ENCODE assay signal across 17 cellular contexts in the genomic region with DNA sequence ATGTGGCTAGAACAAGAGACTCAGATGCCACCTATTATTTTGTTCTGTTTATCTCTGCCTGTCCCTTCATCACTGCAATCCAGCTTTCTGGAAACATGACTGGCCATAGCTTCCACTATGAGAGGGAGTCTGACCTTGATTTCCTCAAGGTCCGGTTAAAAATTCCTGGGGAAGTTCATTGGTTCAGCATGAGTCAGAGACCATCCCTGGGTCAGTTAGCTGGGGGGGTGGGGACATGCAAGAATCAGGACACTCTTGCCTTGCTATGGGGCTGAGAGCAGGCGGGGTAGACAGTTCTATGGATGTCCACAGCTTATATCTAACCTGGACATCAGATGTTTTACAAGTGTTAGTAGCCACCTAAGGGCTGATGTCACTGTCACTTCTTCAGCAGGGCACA.
DNase-seq lines count a peak whose midpoint lies in the region; ATAC-seq, FAIRE-seq and TF ChIP-seq lines count a peak whose summit lies in the region.
"Had no signal": no experiment of that assay in that cellular context is flagged by ENCODE, and none has a peak within 500 bp of the region (broad histone marks: within the 10 kb centered on the region; RNA-seq: fewer than 3 reads in every experiment).

No MANE protein-coding gene starts in this region.

- DNase-seq in GM04504 (ENCODE audit: low read depth) = peak; percentile 46
- peak; percentile 75 to 77 for DNase-seq in SJSA1 (ENCODE audit: low read depth in 1 of 2, low spot score in 2 of 2)
- peak; percentile 53 for DNase-seq in fibroblast of peridontal ligament (ENCODE audit: extremely low read depth)
- DNase-seq in psoas muscle = no peak
- DNase-seq in iPS-NIHi11 (ENCODE audit: low spot score) = no peak
- no peak for DNase-seq in stimulated activated naive CD4-positive, alpha-beta T cell (lab: John Stamatoyannopoulos, UW)
- no peak for DNase-seq in GM12892 (ENCODE audit: insufficient read length)
- DNase-seq: activated CD4-positive, alpha-beta T cell treated with anti-CD3 and anti-CD28 coated beads, Interleukin-2, amount 10 ng/mL, durations not matched to agents 24 days and 14 days; activated T-cell treated with anti-CD3 and anti-CD28 coated beads, Interleukin-2, amount 50 U/mL, for 48 hours; head of caudate nucleus; left cardiac atrium; NCI-H187; NCI-H69; stimulated activated CD4-positive, alpha-beta T cell treated with anti-CD3 and anti-CD28 coated beads, Interleukin-4, amount 100 ng/mL, for 1 hour; upper lobe of left lung had no signal

- no peak for TF ChIP-seq CTCF in psoas muscle (IDR thresholded peaks at IDR 0.05)

- H3K4me1 ChIP-seq in SJSA1 (replicated peaks) = peaks cover 71% of the 10 kb centered on the region
- H3K4me1 ChIP-seq in psoas muscle = peaks cover 43% of the 10 kb centered on the region
- H3K4me1 ChIP-seq: upper lobe of left lung had no signal

- H3K4me3 ChIP-seq in SJSA1 (no peak overlapping the region), psoas muscle (no peak overlapping the region)
- H3K4me3 ChIP-seq: upper lobe of left lung had no signal

- FAIRE-seq in GM12892 (lab: Jason Lieb, UNC) = no peak
- FAIRE-seq: GM19239 had no signal

- WGBS in psoas muscle, 3 donors = 56 to 61% (median 59%) methylated on average over 2 of the region's 2 CpGs

- ATAC-seq in psoas muscle (no peak), GM18519 (IDR thresholded peaks at IDR 0.05; ENCODE audit: low FRiP score, unreplicated experiment) (no peak)

- no peaks in the 10 kb centered on the region for H3K27me3 ChIP-seq in SJSA1 (replicated peaks)
- H3K27me3 ChIP-seq in psoas muscle (ENCODE audit: insufficient read depth in 3 of 3, low read length in 2 of 3) = no peaks in the 10 kb centered on the region
- H3K27me3 ChIP-seq: upper lobe of left lung had no signal

- intact Hi-C loops in psoas muscle (cut with DNase I) = loop anchor here in 1 of 2 donors (5.0 kb wide), 1 partner anchor 65 kb away; no protein-coding TSS in a partner anchor

- H3K27ac ChIP-seq in SJSA1 = peak overlapping the region; percentile 16
- peak overlapping the region; percentile 78 for H3K27ac ChIP-seq in psoas muscle
- H3K27ac ChIP-seq: upper lobe of left lung had no signal

- H3K9me3 ChIP-seq in SJSA1 (replicated peaks) (no peaks in the 10 kb centered on the region), psoas muscle (no peaks in the 10 kb centered on the region)
- H3K9me3 ChIP-seq: upper lobe of left lung had no signal

- H3K36me3 ChIP-seq in SJSA1 = no peaks in the 10 kb centered on the region
- H3K36me3 ChIP-seq in psoas muscle (ENCODE audit: insufficient read depth in 1 of 2, low read depth in 1 of 2) = no peaks in the 10 kb centered on the region
- H3K36me3 ChIP-seq: upper lobe of left lung had no signal

- TF ChIP-seq POLR2A in GM12892 (IDR thresholded peaks at IDR 0.05; ENCODE audit: low read depth, low read length) = no peak

Comparison
In these comparisons a context has a peak if more than half of its experiments do, and no peak if none do; other contexts are left out.
1. DNase-seq: peak in GM04504 (single experiment), SJSA1 (2 of 2) and fibroblast of peridontal ligament (single experiment); none in psoas muscle (0 of 2), iPS-NIHi11 (single experiment), stimulated activated naive CD4-positive, alpha-beta T cell (0 of 6) and GM12892 (single experiment).